14 cellular contexts compared by ENCODE assay signal in the genomic region with DNA sequence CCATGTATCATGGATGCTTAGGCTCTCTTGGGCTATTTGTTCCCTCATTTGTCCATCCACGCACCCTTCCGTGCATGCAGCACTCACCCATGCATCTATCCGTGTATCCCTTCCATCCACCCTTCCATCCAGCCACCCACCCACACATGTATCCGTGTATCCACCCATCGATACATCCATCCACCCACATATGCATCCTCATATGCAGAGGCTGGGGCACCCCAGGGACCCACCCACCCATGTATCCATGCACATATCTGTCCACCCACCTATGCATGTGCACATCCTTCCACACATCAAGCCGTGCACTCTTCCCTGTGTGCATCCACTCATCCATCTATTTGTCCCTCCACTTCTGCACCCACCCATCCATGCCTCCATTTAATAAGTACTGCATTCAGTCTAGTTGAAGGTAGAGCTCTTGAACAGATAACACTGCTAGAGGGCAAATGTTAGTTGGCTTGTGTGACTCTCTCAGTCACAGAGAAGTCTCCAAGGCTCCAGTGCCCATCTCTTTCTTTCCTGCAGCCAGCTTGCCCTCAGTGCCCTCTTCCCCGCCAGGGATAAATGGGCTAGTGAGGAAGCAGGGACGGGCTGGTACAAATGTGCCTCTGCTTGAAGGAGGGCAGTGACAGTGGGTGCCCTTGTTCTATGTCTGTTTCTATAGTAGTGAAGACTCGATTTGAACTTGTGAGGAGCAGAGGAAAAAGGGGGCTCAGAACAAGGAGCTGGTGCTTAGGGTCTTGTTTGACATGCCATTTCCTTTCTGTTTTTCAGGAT.
DNase-seq lines count a peak whose midpoint lies in the region; ATAC-seq and TF ChIP-seq lines count a peak whose summit lies in the region.
"Had no signal": no experiment of that assay in that cellular context is flagged by ENCODE, and none has a peak within 500 bp of the region (broad histone marks: within the 10 kb centered on the region; RNA-seq: fewer than 3 reads in every experiment).

No MANE protein-coding gene starts in this region.

- no peaks in the 10 kb centered on the region for H3K9me3 ChIP-seq in HEK293 (ENCODE audit: control insufficient read depth, insufficient read depth, low read depth, low read length)
- H3K9me3 ChIP-seq: lower lobe of right lung, neutrophil, SJSA1 had no signal

- H3K27ac ChIP-seq in HEK293 (ENCODE audit: extremely low read depth, low read depth, low read length): no peak overlapping the region
- H3K27ac ChIP-seq: lower lobe of right lung, neutrophil, SJSA1 had no signal

- no peak for ATAC-seq in activated naive CD8-positive, alpha-beta T cell treated with anti-CD3 and anti-CD28 coated beads, Interleukin-2, amount 50 U/mL, for 24 hours
- no peak for ATAC-seq in HG02884 (IDR thresholded peaks at IDR 0.05; ENCODE audit: unreplicated experiment)

- CTCF ChIA-PET in activated CD4-positive, alpha-beta T cell treated with anti-CD3 and anti-CD28 coated beads, Interleukin-2, amount 10 ng/mL, durations not matched to agents 7 days and 5 days (lab: Charles Lee): interaction anchor here (1.0 kb wide), 2 partner anchors 8 to 9 kb away, joined by 3 read pairs; no protein-coding TSS in a partner anchor
- CTCF ChIA-PET in HEK293 (lab: Yijun Ruan, JAX): interaction anchor here (0.7 to 1.3 kb wide), 2 partner anchors 142 to 549 kb away, joined by 3 to 5 read pairs; no protein-coding TSS in a partner anchor

- TF ChIP-seq CTCF in HEK293 (tag by site-specific recombination; IDR thresholded peaks at IDR 0.05): no peak
- no peak for TF ChIP-seq CTCF in neural crest cell (conservative IDR thresholded peaks at IDR 0.05)

- peak overlapping the region; percentile 80 for H3K4me3 Mint-ChIP-seq in activated CD4-positive, alpha-beta T cell treated with anti-CD3 and anti-CD28 coated beads, Interleukin-2, amount 10 ng/mL, durations not matched to agents 7 days and 5 days
- peak overlapping the region; percentile 85 for H3K4me3 Mint-ChIP-seq in activated naive CD8-positive, alpha-beta T cell treated with anti-CD3 and anti-CD28 coated beads, Interleukin-2, amount 50 U/mL, for 24 hours
- peak overlapping the region; percentile 87 for H3K4me3 Mint-ChIP-seq in neural crest cell

- no peaks in the 10 kb centered on the region for H3K4me1 ChIP-seq in HEK293 (ENCODE audit: control insufficient read depth, insufficient read depth, low read length)

- no peak for DNase-seq in activated CD4-positive, alpha-beta T cell treated with anti-CD3 and anti-CD28 coated beads, Interleukin-2, amount 10 ng/mL, durations not matched to agents 7 days and 5 days
- no peak for DNase-seq in activated CD4-positive, alpha-beta T cell treated with anti-CD3 and anti-CD28 coated beads, Interleukin-2, amount 50 U/mL, for 4 hours
- DNase-seq in activated naive CD8-positive, alpha-beta T cell treated with anti-CD3 and anti-CD28 coated beads, Interleukin-2, amount 50 U/mL, for 24 hours: no peak
- DNase-seq in neural crest cell (ENCODE audit: low read depth, low spot score) (no peak), NCI-H82 treated with DMSO at 0.1 percent for 48 hours (lab: John Stamatoyannopoulos, UW; ENCODE audit: unreplicated experiment) (no peak), 8988T (no peak)
- DNase-seq: foreskin melanocyte; lower lobe of right lung; NCI-H1105; stimulated activated naive CD4-positive, alpha-beta T cell treated with Interleukin-2 at 50 U/mL for 16 hours had no signal

- H3K36me3 Mint-ChIP-seq in activated CD4-positive, alpha-beta T cell treated with anti-CD3 and anti-CD28 coated beads, Interleukin-2, amount 10 ng/mL, durations not matched to agents 7 days and 5 days (ENCODE audit: low read depth): peaks cover 20% of the 10 kb centered on the region
- peaks cover 15% of the 10 kb centered on the region for H3K36me3 Mint-ChIP-seq in activated naive CD8-positive, alpha-beta T cell treated with anti-CD3 and anti-CD28 coated beads, Interleukin-2, amount 50 U/mL, for 24 hours (ENCODE audit: low read depth)
- H3K36me3 Mint-ChIP-seq in neural crest cell (ENCODE audit: low read depth): peaks cover 11% of the 10 kb centered on the region

- peak overlapping the region; percentile 75 for H3K27ac Mint-ChIP-seq in activated CD4-positive, alpha-beta T cell treated with anti-CD3 and anti-CD28 coated beads, Interleukin-2, amount 10 ng/mL, durations not matched to agents 7 days and 5 days
- H3K27ac Mint-ChIP-seq in activated naive CD8-positive, alpha-beta T cell treated with anti-CD3 and anti-CD28 coated beads, Interleukin-2, amount 50 U/mL, for 24 hours: peak overlapping the region; percentile 48
- H3K27ac Mint-ChIP-seq in neural crest cell (ENCODE audit: unreplicated experiment): peak overlapping the region; percentile 8

- peaks cover 28% of the 10 kb centered on the region for H3K4me1 Mint-ChIP-seq in activated CD4-positive, alpha-beta T cell treated with anti-CD3 and anti-CD28 coated beads, Interleukin-2, amount 10 ng/mL, durations not matched to agents 7 days and 5 days
- peaks cover 21% of the 10 kb centered on the region for H3K4me1 Mint-ChIP-seq in activated naive CD8-positive, alpha-beta T cell treated with anti-CD3 and anti-CD28 coated beads, Interleukin-2, amount 50 U/mL, for 24 hours
- peaks cover 16% of the 10 kb centered on the region for H3K4me1 Mint-ChIP-seq in neural crest cell

- no peaks in the 10 kb centered on the region; a peak in 1 of 3 replicates for H3K36me3 ChIP-seq in HEK293 (ENCODE audit: control insufficient read depth in 2 of 2, insufficient read depth in 1 of 2, low read length in 2 of 2)

- H3K27me3 Mint-ChIP-seq in activated CD4-positive, alpha-beta T cell treated with anti-CD3 and anti-CD28 coated beads, Interleukin-2, amount 10 ng/mL, durations not matched to agents 7 days and 5 days: no peaks in the 10 kb centered on the region
- H3K27me3 Mint-ChIP-seq in activated naive CD8-positive, alpha-beta T cell treated with anti-CD3 and anti-CD28 coated beads, Interleukin-2, amount 50 U/mL, for 24 hours: no peaks in the 10 kb centered on the region
- peaks cover 15% of the 10 kb centered on the region for H3K27me3 Mint-ChIP-seq in neural crest cell (ENCODE audit: low read depth)

- no peak overlapping the region for H3K4me3 ChIP-seq in HEK293 (ENCODE audit: low read depth, low read length)

- no peaks in the 10 kb centered on the region for H3K9me3 Mint-ChIP-seq in activated CD4-positive, alpha-beta T cell treated with anti-CD3 and anti-CD28 coated beads, Interleukin-2, amount 10 ng/mL, durations not matched to agents 7 days and 5 days
- H3K9me3 Mint-ChIP-seq in activated naive CD8-positive, alpha-beta T cell treated with anti-CD3 and anti-CD28 coated beads, Interleukin-2, amount 50 U/mL, for 24 hours: no peaks in the 10 kb centered on the region
- no peaks in the 10 kb centered on the region for H3K9me3 Mint-ChIP-seq in neural crest cell

- POLR2A ChIA-PET in activated CD4-positive, alpha-beta T cell treated with anti-CD3 and anti-CD28 coated beads, Interleukin-2, amount 10 ng/mL, durations not matched to agents 7 days and 5 days (lab: Charles Lee): no interaction called here
- POLR2A ChIA-PET in HEK293 (lab: Yijun Ruan, JAX): interaction anchor here (1.4 kb wide), 1 partner anchor 10 kb away, joined by 4 read pairs; no protein-coding TSS in a partner anchor

TF ChIP-seq in HEK293, 187 proteins besides CTCF, POLR2A, EP300 and RAD21:
- TF ChIP-seq ZNF510 (tag by site-specific recombination; IDR thresholded peaks at IDR 0.05; ENCODE audit: insufficient replicate concordance) (no peak), ZNF596 (tag by site-specific recombination; IDR thresholded peaks at IDR 0.05) (no peak), ZNF221 (tag by site-specific recombination; IDR thresholded peaks at IDR 0.05; ENCODE audit: borderline replicate concordance) (no peak), ZNF830 (tag by site-specific recombination; IDR thresholded peaks at IDR 0.05; ENCODE audit: low read depth) (no peak), GLI4 (tag by site-specific recombination; IDR thresholded peaks at IDR 0.05) (no peak), TRIM28 (IDR thresholded peaks at IDR 0.05; ENCODE audit: borderline replicate concordance, low read length) (no peak), EGR2 (tag by site-specific recombination; IDR thresholded peaks at IDR 0.05; ENCODE audit: low read depth) (peak; percentile 51; the same call in 1 of the 2 replicates), ZBTB17 (tag by site-specific recombination; IDR thresholded peaks at IDR 0.05) (no peak), ZFHX2 (tag by site-specific recombination; conservative IDR thresholded peaks at IDR 0.05) (peak; percentile 45; the same call in 1 of the 2 replicates)
- TF ChIP-seq, protein P1, sequence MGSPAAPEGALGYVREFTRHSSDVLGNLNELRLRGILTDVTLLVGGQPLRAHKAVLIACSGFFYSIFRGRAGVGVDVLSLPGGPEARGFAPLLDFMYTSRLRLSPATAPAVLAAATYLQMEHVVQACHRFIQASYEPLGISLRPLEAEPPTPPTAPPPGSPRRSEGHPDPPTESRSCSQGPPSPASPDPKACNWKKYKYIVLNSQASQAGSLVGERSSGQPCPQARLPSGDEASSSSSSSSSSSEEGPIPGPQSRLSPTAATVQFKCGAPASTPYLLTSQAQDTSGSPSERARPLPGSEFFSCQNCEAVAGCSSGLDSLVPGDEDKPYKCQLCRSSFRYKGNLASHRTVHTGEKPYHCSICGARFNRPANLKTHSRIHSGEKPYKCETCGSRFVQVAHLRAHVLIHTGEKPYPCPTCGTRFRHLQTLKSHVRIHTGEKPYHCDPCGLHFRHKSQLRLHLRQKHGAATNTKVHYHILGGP (tag by site-specific recombination; IDR thresholded peaks at IDR 0.05): no peak
- TF ChIP-seq, protein P2, sequence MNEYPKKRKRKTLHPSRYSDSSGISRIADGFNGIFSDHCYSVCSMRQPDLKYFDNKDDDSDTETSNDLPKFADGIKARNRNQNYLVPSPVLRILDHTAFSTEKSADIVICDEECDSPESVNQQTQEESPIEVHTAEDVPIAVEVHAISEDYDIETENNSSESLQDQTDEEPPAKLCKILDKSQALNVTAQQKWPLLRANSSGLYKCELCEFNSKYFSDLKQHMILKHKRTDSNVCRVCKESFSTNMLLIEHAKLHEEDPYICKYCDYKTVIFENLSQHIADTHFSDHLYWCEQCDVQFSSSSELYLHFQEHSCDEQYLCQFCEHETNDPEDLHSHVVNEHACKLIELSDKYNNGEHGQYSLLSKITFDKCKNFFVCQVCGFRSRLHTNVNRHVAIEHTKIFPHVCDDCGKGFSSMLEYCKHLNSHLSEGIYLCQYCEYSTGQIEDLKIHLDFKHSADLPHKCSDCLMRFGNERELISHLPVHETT (tag by site-specific recombination; IDR thresholded peaks at IDR 0.05): no peak
TF ChIP-seq in HEK293: peak in this region for 2.

Comparison
In these comparisons a context has a peak if more than half of its experiments do, and no peak if none do; other contexts are left out.
1. H3K27ac Mint-ChIP-seq: peak in every context shown above with its lines; median percentile 75 in activated CD4-positive, alpha-beta T cell treated with anti-CD3 and anti-CD28 coated beads, Interleukin-2, amount 10 ng/mL, durations not matched to agents 7 days and 5 days; 48 in activated naive CD8-positive, alpha-beta T cell treated with anti-CD3 and anti-CD28 coated beads, Interleukin-2, amount 50 U/mL, for 24 hours; 8 in neural crest cell.